23 cellular contexts compared by ENCODE assay signal in the genomic region with DNA sequence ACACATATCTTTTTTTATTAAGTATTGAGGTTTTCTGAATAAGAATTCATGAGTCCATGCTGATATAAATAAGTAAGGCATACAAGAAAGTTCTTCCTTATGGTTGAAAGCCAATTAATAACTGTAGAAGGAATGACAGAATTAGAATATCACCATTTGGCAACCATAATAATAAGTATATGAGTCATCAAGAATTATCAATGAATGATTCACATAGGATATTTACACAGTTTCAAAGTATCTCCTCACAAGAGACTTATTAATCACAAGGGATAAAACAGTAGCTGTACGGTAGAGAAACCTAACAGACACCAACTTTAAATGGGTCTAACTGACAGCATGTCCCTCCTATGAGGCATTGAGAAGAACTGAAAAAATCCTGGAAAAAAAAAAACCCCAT.
A peak's percentile ranks its signal among the peaks of the same experiment; 100 is the strongest.
DNase-seq lines count a peak whose midpoint lies in the region; ATAC-seq, FAIRE-seq and TF ChIP-seq lines count a peak whose summit lies in the region.
"Had no signal": no experiment of that assay in that cellular context is flagged by ENCODE, and none has a peak within 500 bp of the region (broad histone marks: within the 10 kb centered on the region; RNA-seq: fewer than 3 reads in every experiment).

No MANE protein-coding gene starts in this region.

- H3K79me2 ChIP-seq in K562 (ENCODE audit: control insufficient read depth, insufficient read depth, low read length), result no peaks in the 10 kb centered on the region

- no peaks in the 10 kb centered on the region for H4K20me1 ChIP-seq in K562 (replicated peaks; ENCODE audit: control insufficient read depth, insufficient read depth, low read length)

- H3K4me1 Mint-ChIP-seq in Calu3 (ENCODE audit: low read depth, unreplicated experiment) (peaks cover 51% of the 10 kb centered on the region), HFFc6 (ENCODE audit: low read depth) (peaks cover 69% of the 10 kb centered on the region), Caco-2 (ENCODE audit: low read depth, unreplicated experiment) (peaks cover 15% of the 10 kb centered on the region)
- H3K4me1 Mint-ChIP-seq in activated T-helper 2 cell treated with anti-CD3 and anti-CD28 coated beads, Interferon-gamma antibody, Interleukin-2, Interleukin-4, amounts not matched to agents 10 μg/mL and 5 μg/mL and 100 μg/mL, durations not matched to agents 14 hours and 24 hours and 36 hours (ENCODE audit: low read depth), result peaks cover 2% of the 10 kb centered on the region
- H3K4me1 Mint-ChIP-seq: neural progenitor cell had no signal

- H3K36me3 Mint-ChIP-seq in Calu3 (ENCODE audit: insufficient read depth, unreplicated experiment) (peaks cover 15% of the 10 kb centered on the region), HFFc6 (ENCODE audit: low read depth) (peaks cover 7% of the 10 kb centered on the region; the same call in 1 of the 2 replicates), Caco-2 (ENCODE audit: insufficient read depth, unreplicated experiment) (no peaks in the 10 kb centered on the region)
- no peaks in the 10 kb centered on the region for H3K36me3 Mint-ChIP-seq in activated T-helper 2 cell treated with anti-CD3 and anti-CD28 coated beads, Interferon-gamma antibody, Interleukin-2, Interleukin-4, amounts not matched to agents 10 μg/mL and 5 μg/mL and 100 μg/mL, durations not matched to agents 14 hours and 24 hours and 36 hours (ENCODE audit: low read depth)
- H3K36me3 Mint-ChIP-seq: neural progenitor cell had no signal

- no peak for TF ChIP-seq CTCF in Calu3 (IDR thresholded peaks at IDR 0.05; ENCODE audit: unreplicated experiment)
- TF ChIP-seq CTCF in HFFc6 (IDR thresholded peaks at IDR 0.05), result no peak
- TF ChIP-seq CTCF in K562 (IDR thresholded peaks at IDR 0.05 in 2 of 3, conservative IDR thresholded peaks at IDR 0.05 in 1 of 3; ENCODE audit: insufficient read depth in 2 of 3, low read depth in 1 of 3, low read length in 3 of 3), result no peak
- TF ChIP-seq CTCF in colonic mucosa (IDR thresholded peaks at IDR 0.05), result no peak
- no peak for TF ChIP-seq CTCF in Caco-2 (IDR thresholded peaks at IDR 0.05; ENCODE audit: insufficient read depth in 1 of 2, low read depth in 1 of 2, low read length in 1 of 2, severe bottlenecking in 1 of 2, unreplicated experiment in 1 of 2)

- POLR2A ChIA-PET in K562 (lab: Yijun Ruan, JAX) (interaction anchor here (0.6 kb wide), 1 partner anchor 180 kb away, joined by 3 read pairs; no protein-coding TSS in a partner anchor), Caco-2 (lab: Charles Lee) (no interaction called here)

- H3K36me3 ChIP-seq in K562 (ENCODE audit: control insufficient read depth, insufficient read depth, low read length) (no peaks in the 10 kb centered on the region), colonic mucosa (no peaks in the 10 kb centered on the region), Caco-2 (ENCODE audit: control insufficient read depth, insufficient read depth, low read length) (no peaks in the 10 kb centered on the region)
- H3K36me3 ChIP-seq: adrenal gland, heart left ventricle, left ventricle myocardium inferior, neural progenitor cell, spleen had no signal

- H3K27ac ChIP-seq in K562 (ENCODE audit: extremely low read depth, low read depth, low read length) (no peak overlapping the region), colonic mucosa (no peak overlapping the region)
- H3K27ac ChIP-seq: adrenal gland, heart left ventricle, left ventricle myocardium inferior, neural progenitor cell, spleen had no signal

- H3K27me3 ChIP-seq in K562 (ENCODE audit: control insufficient read depth in 2 of 2, insufficient read depth in 2 of 2, low read length in 2 of 2) (no peaks in the 10 kb centered on the region), colonic mucosa (no peaks in the 10 kb centered on the region), Caco-2 (replicated peaks; ENCODE audit: control insufficient read depth, insufficient read depth, low read length) (no peaks in the 10 kb centered on the region)
- H3K27me3 ChIP-seq: adrenal gland, dorsolateral prefrontal cortex, heart left ventricle, neural progenitor cell, spleen had no signal

- no peak for TF ChIP-seq RAD21 in K562 (CRISPR knock-in tag; conservative IDR thresholded peaks at IDR 0.05 in 1 of 2, IDR thresholded peaks at IDR 0.05 in 1 of 2)

- CTCF ChIA-PET in Calu3 (lab: Charles Lee) (interaction anchor here (0.6 to 1.0 kb wide), 4 partner anchors 10 to 159 kb away, joined by 3 to 5 read pairs (median 3); no protein-coding TSS in a partner anchor), K562 (lab: Yijun Ruan, JAX; ENCODE audit: low intra/inter-chr PET ratio) (no interaction called here), Caco-2 (lab: Charles Lee) (no interaction called here)

- intact Hi-C loops in Calu3 (cut with micrococcal nuclease; ENCODE audit: unreplicated experiment), result loop anchor here (10.0 kb wide), 2 partner anchors 153 to 263 kb away; no protein-coding TSS in a partner anchor
- intact Hi-C loops in K562 (cut with micrococcal nuclease), result no loop called here
- intact Hi-C loops in colonic mucosa (cut with DNase I), result no loop called here
- intact Hi-C loops in Caco-2 (cut with micrococcal nuclease; ENCODE audit: unreplicated experiment), result no loop called here
- intact Hi-C loops in activated T-helper 2 cell treated with anti-CD3 and anti-CD28 coated beads, Interferon-gamma antibody, Interleukin-2, Interleukin-4, amounts not matched to agents 10 μg/mL and 5 μg/mL and 100 μg/mL, durations not matched to agents 14 hours and 24 hours and 36 hours (cut with micrococcal nuclease), result no loop called here

- H3K4me1 ChIP-seq in K562 (replicated peaks in 1 of 2; ENCODE audit: control insufficient read depth in 2 of 2, insufficient read depth in 2 of 2, low read length in 2 of 2) (peaks cover 8 to 34% of the 10 kb centered on the region in 2 experiments; a peak in 4 of 5 replicates), colonic mucosa (no peaks in the 10 kb centered on the region), Caco-2 (peaks cover 11% of the 10 kb centered on the region)
- H3K4me1 ChIP-seq: adrenal gland, left ventricle myocardium inferior, neural progenitor cell had no signal

- no peak overlapping the region for H3K4me2 ChIP-seq in K562 (ENCODE audit: insufficient read depth, low read length)
- H3K4me2 ChIP-seq: neural progenitor cell had no signal

- ATAC-seq in K562, result no peak
- ATAC-seq: heart left ventricle had no signal

- no peak overlapping the region for H2AFZ ChIP-seq in K562 (ENCODE audit: low read depth, low read length)
- H2AFZ ChIP-seq: neural progenitor cell had no signal

- BruUV-seq in Calu3 (replicated peaks; lab: Mats Ljungman, UMichigan) (no TSS peak), K562 (replicated peaks; lab: Mats Ljungman, UMichigan) (no TSS peak), Caco-2 (replicated peaks; lab: Mats Ljungman, UMichigan) (no TSS peak)

- DNase-seq in Calu3 (no peak), HFFc6 (no peak), K562 (ENCODE audit: extremely low read depth in 1 of 4, low spot score in 3 of 4) (no peak), iris pigment epithelial cell (ENCODE audit: low read depth) (peak; percentile 60), colonic mucosa (no peak), Caco-2 (no peak)
- DNase-seq in effector CD8-positive, alpha-beta T cell (lab: John Stamatoyannopoulos, UW), result no peak
- no peak for DNase-seq in activated T-helper 2 cell treated with anti-CD3 and anti-CD28 coated beads, Interferon-gamma antibody, Interleukin-2, Interleukin-4, amounts not matched to agents 10 μg/mL and 5 μg/mL and 100 μg/mL, durations not matched to agents 14 hours and 24 hours and 36 hours (ENCODE audit: low spot score)
- DNase-seq: activated gamma-delta T cell; adrenal gland; DMS79; dorsolateral prefrontal cortex; H7; heart left ventricle; left ventricle myocardium inferior; NCI-H1417 treated with DMSO at 0.1 percent for 48 hours; NCI-H2107; NCI-H526; SHP77 treated with DMSO at 0.1 percent for 48 hours; spleen; stimulated activated CD4-positive, alpha-beta T cell treated with anti-CD3 and anti-CD28 coated beads, Interleukin-4, amount 100 ng/mL, for 24 hours; trophoblast cell had no signal

- FAIRE-seq in K562 (lab: Jason Lieb, UNC), result no peak

- H3K27me3 Mint-ChIP-seq in Calu3 (ENCODE audit: unreplicated experiment) (no peaks in the 10 kb centered on the region), HFFc6 (ENCODE audit: insufficient read depth) (peaks cover 5% of the 10 kb centered on the region), Caco-2 (ENCODE audit: insufficient read depth, unreplicated experiment) (no peaks in the 10 kb centered on the region)
- no peaks in the 10 kb centered on the region for H3K27me3 Mint-ChIP-seq in activated T-helper 2 cell treated with anti-CD3 and anti-CD28 coated beads, Interferon-gamma antibody, Interleukin-2, Interleukin-4, amounts not matched to agents 10 μg/mL and 5 μg/mL and 100 μg/mL, durations not matched to agents 14 hours and 24 hours and 36 hours (ENCODE audit: low read depth)

- TF ChIP-seq EP300 in K562 (IDR thresholded peaks at IDR 0.05; ENCODE audit: low read length), result no peak

- H3K27ac Mint-ChIP-seq in Calu3 (ENCODE audit: unreplicated experiment), result peak overlapping the region; percentile 32
- peak overlapping the region; percentile 53 for H3K27ac Mint-ChIP-seq in HFFc6
- H3K27ac Mint-ChIP-seq in Caco-2 (ENCODE audit: unreplicated experiment), result no peak overlapping the region
- no peak overlapping the region for H3K27ac Mint-ChIP-seq in activated T-helper 2 cell treated with anti-CD3 and anti-CD28 coated beads, Interferon-gamma antibody, Interleukin-2, Interleukin-4, amounts not matched to agents 10 μg/mL and 5 μg/mL and 100 μg/mL, durations not matched to agents 14 hours and 24 hours and 36 hours
- H3K27ac Mint-ChIP-seq: neural progenitor cell had no signal

- H3K9me3 Mint-ChIP-seq in Calu3 (ENCODE audit: low read depth, unreplicated experiment) (no peaks in the 10 kb centered on the region), HFFc6 (no peaks in the 10 kb centered on the region), Caco-2 (ENCODE audit: unreplicated experiment) (peaks cover 8% of the 10 kb centered on the region)
- H3K9me3 Mint-ChIP-seq in activated T-helper 2 cell treated with anti-CD3 and anti-CD28 coated beads, Interferon-gamma antibody, Interleukin-2, Interleukin-4, amounts not matched to agents 10 μg/mL and 5 μg/mL and 100 μg/mL, durations not matched to agents 14 hours and 24 hours and 36 hours, result peaks cover 19% of the 10 kb centered on the region

- H3K9me1 ChIP-seq in K562 (ENCODE audit: control insufficient read depth, insufficient read depth, low read length), result no peaks in the 10 kb centered on the region

- in situ Hi-C loops in K562 (cut with MboI), result no loop called here

- H3K4me3 Mint-ChIP-seq in Calu3 (ENCODE audit: low read depth, unreplicated experiment) (peak overlapping the region; percentile 22), HFFc6 (peak overlapping the region; percentile 37), Caco-2 (ENCODE audit: unreplicated experiment) (no peak overlapping the region)
- no peak overlapping the region for H3K4me3 Mint-ChIP-seq in activated T-helper 2 cell treated with anti-CD3 and anti-CD28 coated beads, Interferon-gamma antibody, Interleukin-2, Interleukin-4, amounts not matched to agents 10 μg/mL and 5 μg/mL and 100 μg/mL, durations not matched to agents 14 hours and 24 hours and 36 hours (ENCODE audit: low read depth)
- H3K4me3 Mint-ChIP-seq: neural progenitor cell had no signal

- H3K9me3 ChIP-seq in K562 (replicated peaks; ENCODE audit: control insufficient read depth, insufficient read depth, low read depth, low read length) (peaks cover 7% of the 10 kb centered on the region), colonic mucosa (no peaks in the 10 kb centered on the region), Caco-2 (no peaks in the 10 kb centered on the region)
- H3K9me3 ChIP-seq: adrenal gland, heart left ventricle, left ventricle myocardium inferior had no signal

- no peak for TF ChIP-seq POLR2A in K562 (conservative IDR thresholded peaks at IDR 0.05)

- 42% methylated on average over 1 of the region's 1 CpG for WGBS in K562 (ENCODE audit: insufficient coverage, low coverage, missing lambda C conversion rate)

- H3K4me3 ChIP-seq in K562 (no peak overlapping the region), colonic mucosa (no peak overlapping the region), Caco-2 (ENCODE audit: low read depth, low read length) (no peak overlapping the region)
- H3K4me3 ChIP-seq: adrenal gland, dorsolateral prefrontal cortex, heart left ventricle, left ventricle myocardium inferior, neural progenitor cell, spleen had no signal

- no peak overlapping the region for H3K9ac ChIP-seq in K562 (ENCODE audit: insufficient read depth in 1 of 2, low read depth in 2 of 2, low read length in 2 of 2)
- H3K9ac ChIP-seq in colonic mucosa (ENCODE audit: low read depth in 2 of 2, low read length in 2 of 2), result no peak overlapping the region
- H3K9ac ChIP-seq: neural progenitor cell had no signal

Comparison
In these comparisons a context has a peak if more than half of its experiments do, and no peak if none do; other contexts are left out.
1. H3K27ac Mint-ChIP-seq: peak in Calu3 (single experiment) and HFFc6 (single experiment); none in Caco-2 (single experiment) and activated T-helper 2 cell treated with anti-CD3 and anti-CD28 coated beads, Interferon-gamma antibody, Interleukin-2, Interleukin-4, amounts not matched to agents 10 μg/mL and 5 μg/mL and 100 μg/mL, durations not matched to agents 14 hours and 24 hours and 36 hours (single experiment).
2. H3K4me3 Mint-ChIP-seq: peak in Calu3 (single experiment) and HFFc6 (single experiment); none in Caco-2 (single experiment) and activated T-helper 2 cell treated with anti-CD3 and anti-CD28 coated beads, Interferon-gamma antibody, Interleukin-2, Interleukin-4, amounts not matched to agents 10 μg/mL and 5 μg/mL and 100 μg/mL, durations not matched to agents 14 hours and 24 hours and 36 hours (single experiment).